16 cellular contexts compared by ENCODE assay signal in genomic region chr9:137881591-137882505, GRCh38. TPM values are rescaled to one million over a fixed set of nuclear protein-coding genes. Genes with fewer than 3 reads are reported as not detected.
"Had no signal": no experiment of that assay in that cellular context is flagged by ENCODE, and none has a peak within 500 bp of the region (broad histone marks: within the 10 kb centered on the region; RNA-seq: fewer than 3 reads in every experiment).

No MANE protein-coding gene starts in this region.

- H3K4me3 ChIP-seq: esophagus squamous epithelium, lung, sigmoid colon, upper lobe of right lung had no signal

- H3K4me3 Mint-ChIP-seq: activated naive CD4-positive, alpha-beta T cell treated with anti-CD3 and anti-CD28 coated beads for 36 hours; activated T-cell treated with anti-CD3 and anti-CD28 coated beads, Interleukin-2, amount 50 U/mL, for 4 hours; dendritic cell treated with granulocyte-macrophage colony-stimulating factor and Interleukin-4, amounts not matched to agents 40 ng/mL and 50 ng/mL, for 4 days; natural killer cell treated with Interleukin-12 subunit alpha and Interleukin-12 subunit beta and Interleukin-15 and Interleukin-18, amount 100 ng/mL, for 72 hours; stimulated activated naive B cell treated with anti-CD40 and anti-IgM and Interleukin-4, amounts not matched to agents 10 μg/mL and 1 μg/mL and 100 μg/mL, for 72 hours had no signal

- H3K9me3 ChIP-seq: esophagus squamous epithelium, sigmoid colon, upper lobe of right lung had no signal

- H3K27ac Mint-ChIP-seq: activated naive CD4-positive, alpha-beta T cell treated with anti-CD3 and anti-CD28 coated beads for 36 hours; dendritic cell treated with granulocyte-macrophage colony-stimulating factor and Interleukin-4, amounts not matched to agents 40 ng/mL and 50 ng/mL, for 4 days; natural killer cell treated with Interleukin-12 subunit alpha and Interleukin-12 subunit beta and Interleukin-15 and Interleukin-18, amount 100 ng/mL, for 72 hours; stimulated activated naive B cell treated with anti-CD40 and anti-IgM and Interleukin-4, amounts not matched to agents 10 μg/mL and 1 μg/mL and 100 μg/mL, for 72 hours had no signal

- H3K9me3 Mint-ChIP-seq: activated naive CD4-positive, alpha-beta T cell treated with anti-CD3 and anti-CD28 coated beads for 36 hours; activated T-cell treated with anti-CD3 and anti-CD28 coated beads, Interleukin-2, amount 50 U/mL, for 4 hours; dendritic cell treated with granulocyte-macrophage colony-stimulating factor and Interleukin-4, amounts not matched to agents 40 ng/mL and 50 ng/mL, for 4 days; natural killer cell treated with Interleukin-12 subunit alpha and Interleukin-12 subunit beta and Interleukin-15 and Interleukin-18, amount 100 ng/mL, for 72 hours; stimulated activated naive B cell treated with anti-CD40 and anti-IgM and Interleukin-4, amounts not matched to agents 10 μg/mL and 1 μg/mL and 100 μg/mL, for 72 hours had no signal

- H3K4me1 Mint-ChIP-seq: stimulated activated naive B cell treated with anti-CD40 and anti-IgM and Interleukin-4, amounts not matched to agents 10 μg/mL and 1 μg/mL and 100 μg/mL, for 72 hours had no signal

- H3K27ac ChIP-seq: esophagus squamous epithelium, sigmoid colon, upper lobe of right lung had no signal

- H3K4me1 ChIP-seq: upper lobe of right lung had no signal

- DNase-seq: activated CD4-positive, alpha-beta T cell treated with anti-CD3 and anti-CD28 coated beads, Interleukin-2, amount 50 U/mL, for 1 hour; activated CD4-positive, CD25-positive, alpha-beta regulatory T cell treated with anti-CD3 and anti-CD28 coated beads, Interleukin-2, amount 50 U/mL, for 72 hours; activated CD8-positive, alpha-beta memory T cell treated with anti-CD3 and anti-CD28 coated beads, Interleukin-2, amount 50 U/mL, for 4 hours; activated naive CD4-positive, alpha-beta T cell treated with anti-CD3 and anti-CD28 coated beads for 36 hours; activated T-cell treated with anti-CD3 and anti-CD28 coated beads, Interleukin-2, amount 50 U/mL, for 4 hours; anterior cingulate cortex; effector CD8-positive, alpha-beta T cell; esophagus squamous epithelium; left cardiac atrium; sigmoid colon; stimulated activated naive B cell treated with anti-CD40 and anti-IgM and Interleukin-4, amounts not matched to agents 10 μg/mL and 1 μg/mL and 100 μg/mL, for 72 hours; T1000; upper lobe of right lung had no signal

- H3K36me3 Mint-ChIP-seq: natural killer cell treated with Interleukin-12 subunit alpha and Interleukin-12 subunit beta and Interleukin-15 and Interleukin-18, amount 100 ng/mL, for 72 hours; stimulated activated naive B cell treated with anti-CD40 and anti-IgM and Interleukin-4, amounts not matched to agents 10 μg/mL and 1 μg/mL and 100 μg/mL, for 72 hours had no signal

- ATAC-seq: activated T-cell treated with anti-CD3 and anti-CD28 coated beads, Interleukin-2, amount 50 U/mL, for 4 hours; left cardiac atrium; natural killer cell treated with Interleukin-12 subunit alpha and Interleukin-12 subunit beta and Interleukin-15 and Interleukin-18, amount 100 ng/mL, for 72 hours; stimulated activated naive B cell treated with anti-CD40 and anti-IgM and Interleukin-4, amounts not matched to agents 10 μg/mL and 1 μg/mL and 100 μg/mL, for 72 hours; upper lobe of right lung had no signal

- H3K36me3 ChIP-seq: esophagus squamous epithelium, sigmoid colon, upper lobe of right lung had no signal

RNA-seq across cellular contexts. Expression of gene CACNA1B, which starts 4.3 kb away (rescaled TPM):
- total RNA-seq: esophagus squamous epithelium had no signal
